9 cellular contexts compared by ENCODE assay signal in genomic region chr7:2523941-2524807, GRCh38. TPM values are rescaled to one million over a fixed set of nuclear protein-coding genes. Genes with fewer than 3 reads are reported as not detected.
A peak's percentile ranks its signal among the peaks of the same experiment; 100 is the strongest.
DNase-seq lines count a peak whose midpoint lies in the region; ATAC-seq and TF ChIP-seq lines count a peak whose summit lies in the region.
"Had no signal": no experiment of that assay in that cellular context is flagged by ENCODE, and none has a peak within 500 bp of the region (broad histone marks: within the 10 kb centered on the region; RNA-seq: fewer than 3 reads in every experiment).

No MANE protein-coding gene starts in this region.

- H3K36me3 ChIP-seq in NT2/D1 (ENCODE audit: insufficient read depth, insufficient read length, low read length) (peaks cover 50% of the 10 kb centered on the region), right lobe of liver (no peaks in the 10 kb centered on the region), suprapubic skin (peaks cover 14% of the 10 kb centered on the region)

- TF ChIP-seq CTCF in right lobe of liver (IDR thresholded peaks at IDR 0.05) (no peak), suprapubic skin (IDR thresholded peaks at IDR 0.05) (no peak)

- H3K9me3 ChIP-seq in NT2/D1 (ENCODE audit: insufficient read depth, low read length): no peaks in the 10 kb centered on the region
- no peaks in the 10 kb centered on the region for H3K9me3 ChIP-seq in right lobe of liver
- no peaks in the 10 kb centered on the region for H3K9me3 ChIP-seq in suprapubic skin

- H3K4me1 ChIP-seq in NT2/D1 (ENCODE audit: insufficient read depth, insufficient read length): peaks cover 58% of the 10 kb centered on the region
- peaks cover 0 to under 1% (median 0%) of the 10 kb centered on the region in 4 donors for H3K4me1 ChIP-seq in right lobe of liver
- H3K4me1 ChIP-seq in suprapubic skin: peaks cover 97% of the 10 kb centered on the region

- H3K27ac ChIP-seq in right lobe of liver (peak overlapping the region in 1 of 3 donors; percentile 32), suprapubic skin (peak overlapping the region; percentile 90)

- H3K4me3 ChIP-seq in NT2/D1 (ENCODE audit: insufficient read length, low read depth) (peak overlapping the region; percentile 40), right lobe of liver (no peak overlapping the region), suprapubic skin (peak overlapping the region; percentile 64)

- intact Hi-C loops in right lobe of liver (cut with DNase I): no loop called here

- no peak for TF ChIP-seq POLR2A in right lobe of liver (IDR thresholded peaks at IDR 0.05)
- no peak for TF ChIP-seq POLR2A in suprapubic skin (IDR thresholded peaks at IDR 0.05)

- 33% methylated on average over 7 of the region's 51 CpGs for WGBS in right lobe of liver (ENCODE audit: insufficient coverage, low coverage, low lambda C conversion rate, missing lambda C conversion rate)
- 11% methylated on average over 10 of the region's 51 CpGs for WGBS in suprapubic skin

- peaks cover 26% of the 10 kb centered on the region for H3K27me3 ChIP-seq in NT2/D1 (ENCODE audit: insufficient read depth, insufficient read length)
- H3K27me3 ChIP-seq in right lobe of liver: peaks cover 0 to 5% of the 10 kb centered on the region in 2 donors
- H3K27me3 ChIP-seq in suprapubic skin: peaks cover 7% of the 10 kb centered on the region

- no peak for TF ChIP-seq EP300 in suprapubic skin (IDR thresholded peaks at IDR 0.05)

- ATAC-seq in right lobe of liver (peak; percentile 9 to 40 (median 32)), GM21786 (IDR thresholded peaks at IDR 0.05; ENCODE audit: unreplicated experiment) (no peak)

- peak; percentile 57 for DNase-seq in DMS 273 (lab: John Stamatoyannopoulos, UW; ENCODE audit: unreplicated experiment)
- DNase-seq in DMS 273 treated with DMSO at 0.1 percent for 48 hours (lab: John Stamatoyannopoulos, UW): no peak
- no peak for DNase-seq in NT2/D1 (ENCODE audit: low read depth, low spot score)
- peak; percentile 83 to 94 for DNase-seq in dermis microvascular lymphatic vessel endothelial cell (ENCODE audit: low read depth in 2 of 2)
- DNase-seq in right lobe of liver: peak; percentile 75 to 84 (median 76)
- no peak for DNase-seq in suprapubic skin (ENCODE audit: low spot score in 2 of 2)
- no peak for DNase-seq in D341Med (ENCODE audit: low spot score)

- peak overlapping the region; percentile 90 for H3K9ac ChIP-seq in NT2/D1 (ENCODE audit: insufficient read length, low read depth)

RNA-seq across cellular contexts. Expression of gene LFNG, which starts 4.6 kb away (rescaled TPM):
- total RNA-seq in dermis microvascular lymphatic vessel endothelial cell (19.5 and 19.7 TPM in 2 replicates), right lobe of liver (1 to 10 TPM; 1.0 to 4.3 (median 1.7) TPM), suprapubic skin (100 to 1,000 TPM; 105 to 198 (median 150) TPM)

RNA-seq across cellular contexts. Expression of gene BRAT1, which starts 31.1 kb away (rescaled TPM):
- total RNA-seq in dermis microvascular lymphatic vessel endothelial cell (17.7 and 23.8 TPM in 2 replicates), right lobe of liver (10 to 100 TPM; 11.1 to 25.9 (median 14.8) TPM), suprapubic skin (10 to 100 TPM; 51.5 to 79.3 (median 63.3) TPM)

RNA-seq across cellular contexts. Expression of gene IQCE, which starts 34.6 kb away (rescaled TPM):
- total RNA-seq in dermis microvascular lymphatic vessel endothelial cell (5.9 and 8.2 TPM in 2 replicates), right lobe of liver (1 to 10 TPM; 3.7 to 7.0 (median 4.0) TPM), suprapubic skin (10 to 100 TPM; 10.1 to 18.8 (median 15.7) TPM)

RNA-seq across cellular contexts. Expression of gene GRIFIN, which starts 48.0 kb away (rescaled TPM):
- total RNA-seq in dermis microvascular lymphatic vessel endothelial cell: not detected in 2 replicates
- not detected for total RNA-seq in right lobe of liver
- not detected for total RNA-seq in suprapubic skin
- total RNA-seq: T-helper 1 cell treated with Interleukin-12 subunit alpha and Interleukin-12 subunit beta and Interleukin-4 antibody, amounts not matched to agents 30 ng/mL and 1 ng/mL, for 36 hours had no signal

Comparison
In these comparisons a context has a peak if more than half of its experiments do, and no peak if none do; other contexts are left out.
1. DNase-seq: peak in DMS 273 (single experiment), dermis microvascular lymphatic vessel endothelial cell (2 of 2) and right lobe of liver (3 of 3); none in DMS 273 treated with DMSO at 0.1 percent for 48 hours (single experiment), NT2/D1 (single experiment), suprapubic skin (0 of 2) and D341Med (single experiment).
2. H3K4me3 ChIP-seq: peak in NT2/D1 (single experiment) and suprapubic skin (single experiment); none in right lobe of liver (0 of 3).